In genomic region chr11:7578276-7578955, GRCh38 we compare ENCODE assay signal across 11 cellular contexts.
DNase-seq lines count a peak whose midpoint lies in the region; ATAC-seq, FAIRE-seq and TF ChIP-seq lines count a peak whose summit lies in the region.
"Had no signal": no experiment of that assay in that cellular context is flagged by ENCODE, and none has a peak within 500 bp of the region (broad histone marks: within the 10 kb centered on the region; RNA-seq: fewer than 3 reads in every experiment).

No MANE protein-coding gene starts in this region.

- H3K79me1 ChIP-seq in H1 (ENCODE audit: low read depth, low read length), result no peaks in the 10 kb centered on the region; the same call in 1 of the 2 replicates

- no peak overlapping the region for H3K14ac ChIP-seq in H1 (ENCODE audit: insufficient read length)

- H3K4me1 ChIP-seq in BE2C (peaks cover 20% of the 10 kb centered on the region), H1 (replicated peaks in 1 of 4; ENCODE audit: control insufficient read depth in 3 of 4, insufficient read depth in 4 of 4, low read length in 3 of 4) (peaks cover 23 to 42% (median 32%) of the 10 kb centered on the region in 4 experiments), osteoblast (ENCODE audit: insufficient read depth, low read length) (peaks cover 72% of the 10 kb centered on the region)

- H3K4me3 ChIP-seq in BE2C (ENCODE audit: low read depth, low read length) (peak overlapping the region; percentile 56), H1 (ENCODE audit: extremely low read depth in 1 of 4, insufficient read depth in 2 of 4, low read depth in 3 of 4, low read length in 4 of 4) (no peak overlapping the region), osteoblast (ENCODE audit: insufficient read depth, low read length) (peak overlapping the region; percentile 68)

- 85% methylated on average over 9 of the region's 9 CpGs; no CpG with 5 or more reads in 1 of the 2 experiments for WGBS in H1 (ENCODE audit: extremely low coverage in 1 of 2, insufficient coverage in 1 of 2, insufficient read length in 1 of 2, insufficient replicate concordance in 2 of 2, low coverage in 1 of 2, low lambda C conversion rate in 2 of 2, missing lambda C conversion rate in 1 of 2), 2 experiments

- H3K23me2 ChIP-seq in H1 (ENCODE audit: low read depth, low read length), result peaks cover 3% of the 10 kb centered on the region; the same call in 1 of the 2 replicates

- no peak for DNase-seq in BE2C
- peak; percentile 52 for DNase-seq in HT-29 (ENCODE audit: low spot score)
- no peak for DNase-seq in H1 (ENCODE audit: low read depth in 1 of 2, low spot score in 2 of 2)
- no peak for DNase-seq in osteoblast (ENCODE audit: insufficient read length, low spot score, missing footprints)
- DNase-seq in SIG-M5 (lab: John Stamatoyannopoulos, UW), result no peak
- no peak for DNase-seq in sciatic nerve (ENCODE audit: low spot score)
- DNase-seq in activated naive CD4-positive, alpha-beta T cell treated with Interleukin-2 at 50 U/mL for 16 hours, result no peak
- DNase-seq: left colon; NCI-H2227 treated with DMSO at 0.1 percent for 48 hours; stimulated activated naive B cell treated with anti-CD40 and anti-IgM and Interleukin-4, amounts not matched to agents 10 μg/mL and 1 μg/mL and 100 μg/mL, for 72 hours had no signal

- no peak overlapping the region for H3K9ac ChIP-seq in H1 (replicated peaks in 1 of 4; ENCODE audit: extremely low read depth in 1 of 4, low read depth in 3 of 4, low read length in 3 of 4)

- H2BK20ac ChIP-seq in H1 (ENCODE audit: low read length), result peak overlapping the region; percentile 76

- H4K91ac ChIP-seq in H1 (replicated peaks; ENCODE audit: insufficient read length, low read length), result peak overlapping the region; percentile 20

- H2BK15ac ChIP-seq in H1 (ENCODE audit: low read length), result no peak overlapping the region

- peak overlapping the region; percentile 67; the same call in 1 of the 2 replicates for H2BK5ac ChIP-seq in H1 (ENCODE audit: low read depth, low read length)

- FAIRE-seq in H1 (lab: Jason Lieb, UNC), result no peak

- peak overlapping the region; percentile 24 to 55; a peak in 2 of 4 replicates for H3K4me2 ChIP-seq in H1 (ENCODE audit: insufficient read depth in 1 of 2, low read depth in 2 of 2, low read length in 2 of 2)
- peak overlapping the region; percentile 81 for H3K4me2 ChIP-seq in osteoblast (ENCODE audit: insufficient read depth, low read length)

- no peak overlapping the region for H3K18ac ChIP-seq in H1 (ENCODE audit: extremely low read depth, low read length)

- 0 out of 2 replicates have a peak overlapping the region, but pooled peaks have one; percentile 92 for H2AK5ac ChIP-seq in H1 (ENCODE audit: low read depth, low read length)

- H3K27me3 ChIP-seq in BE2C, result no peaks in the 10 kb centered on the region
- H3K27me3 ChIP-seq in H1 (replicated peaks in 1 of 4; ENCODE audit: control insufficient read depth in 3 of 4, extremely low read depth in 1 of 4, insufficient read depth in 3 of 4, low read length in 3 of 4), result no peaks in the 10 kb centered on the region
- H3K27me3 ChIP-seq in osteoblast (ENCODE audit: insufficient read depth, low read length), result peaks cover 4% of the 10 kb centered on the region

- CTCF ChIA-PET in H1 (lab: Charles Lee; ENCODE audit: partially characterized antibody), result interaction anchor here (0.6 to 19.5 kb wide), 6 partner anchors 28 to 562 kb away, joined by 3 to 325 read pairs (median 4); no protein-coding TSS in a partner anchor

- H3K9me3 ChIP-seq in BE2C (no peaks in the 10 kb centered on the region), H1 (ENCODE audit: insufficient read depth in 2 of 2, low read depth in 1 of 2, low read length in 1 of 2) (no peaks in the 10 kb centered on the region), osteoblast (ENCODE audit: low read depth, low read length) (no peaks in the 10 kb centered on the region)

- no peaks in the 10 kb centered on the region for H4K20me1 ChIP-seq in H1 (replicated peaks in 1 of 2; ENCODE audit: control insufficient read depth in 1 of 2, insufficient read depth in 2 of 2, low read length in 2 of 2)
- H4K20me1 ChIP-seq in osteoblast (ENCODE audit: insufficient read depth, low read length), result no peaks in the 10 kb centered on the region

- H3K36me3 ChIP-seq in BE2C (no peaks in the 10 kb centered on the region), H1 (ENCODE audit: control insufficient read depth in 2 of 4, insufficient read depth in 4 of 4, low read length in 3 of 4) (no peaks in the 10 kb centered on the region), osteoblast (ENCODE audit: insufficient read depth, low read length) (no peaks in the 10 kb centered on the region)

- H3K4ac ChIP-seq in H1 (replicated peaks; ENCODE audit: insufficient read length, low read depth, low read length), result no peak overlapping the region

- H4K8ac ChIP-seq in H1 (ENCODE audit: extremely low read depth, insufficient read depth, low read length), result no peak overlapping the region

- POLR2A ChIA-PET in H1 (lab: Charles Lee; ENCODE audit: partially characterized antibody), result interaction anchor here (0.7 to 1.6 kb wide), 6 partner anchors 13 to 275 kb away, joined by 3 to 4 read pairs (median 3); no protein-coding TSS in a partner anchor

- H4K5ac ChIP-seq in H1 (ENCODE audit: insufficient read length, low read depth, low read length), result no peak overlapping the region

- no peak overlapping the region for H3K23ac ChIP-seq in H1 (ENCODE audit: insufficient read length)

- no peak for TF ChIP-seq EP300 in H1 (IDR thresholded peaks at IDR 0.05; ENCODE audit: borderline replicate concordance in 1 of 2, low read depth in 2 of 2, low read length in 2 of 2)

- no peak for TF ChIP-seq RAD21 in H1 (IDR thresholded peaks at IDR 0.05 in 1 of 2, conservative IDR thresholded peaks at IDR 0.05 in 1 of 2; ENCODE audit: low read depth in 2 of 2, low read length in 2 of 2)

- ATAC-seq in sciatic nerve (no peak), GM19351 (IDR thresholded peaks at IDR 0.05; ENCODE audit: unreplicated experiment) (no peak)

- H2BK120ac ChIP-seq in H1 (replicated peaks; ENCODE audit: low read depth, low read length), result no peak overlapping the region

- no peak overlapping the region for H2AFZ ChIP-seq in H1 (ENCODE audit: low read length)
- H2AFZ ChIP-seq in osteoblast (ENCODE audit: low read length), result peak overlapping the region; percentile 87

- no peaks in the 10 kb centered on the region for H3K79me2 ChIP-seq in H1 (ENCODE audit: control insufficient read depth in 1 of 2, insufficient read depth in 2 of 2, low read length in 2 of 2)
- no peaks in the 10 kb centered on the region for H3K79me2 ChIP-seq in osteoblast (ENCODE audit: insufficient read depth, low read length)

- no peak overlapping the region for H3K27ac ChIP-seq in H1 (ENCODE audit: low read depth, low read length)
- H3K27ac ChIP-seq in osteoblast (ENCODE audit: low read depth, low read length), result peak overlapping the region; percentile 75

- H3K56ac ChIP-seq in H1 (replicated peaks; ENCODE audit: insufficient read length, low read depth, low read length), result no peak overlapping the region

- intact Hi-C loops in sciatic nerve (cut with DNase I), result no loop called here

- H2BK12ac ChIP-seq in H1 (ENCODE audit: low read depth, low read length), result peak overlapping the region; percentile 62; the same call in 1 of the 2 replicates

- TF ChIP-seq CTCF in BE2C (IDR thresholded peaks at IDR 0.05; ENCODE audit: low read depth, low read length), result no peak
- no peak for TF ChIP-seq CTCF in H1 (IDR thresholded peaks at IDR 0.05; ENCODE audit: control extremely low read depth in 1 of 3, insufficient read depth in 1 of 3, low read depth in 1 of 3, low read length in 3 of 3)
- no peak for TF ChIP-seq CTCF in osteoblast (IDR thresholded peaks at IDR 0.05; ENCODE audit: extremely low read depth, low read depth, low read length)

- no peak for TF ChIP-seq POLR2A in H1 (IDR thresholded peaks at IDR 0.05; ENCODE audit: control extremely low read depth in 1 of 2, low read depth in 2 of 2, low read length in 2 of 2)

TF ChIP-seq in H1, 55 proteins besides CTCF, POLR2A, EP300 and RAD21:
- TF ChIP-seq SIRT6 (IDR thresholded peaks at IDR 0.05; ENCODE audit: low read length), result no peak
- TF ChIP-seq JUN (IDR thresholded peaks at IDR 0.05; ENCODE audit: low read depth, low read length), result no peak
- TF ChIP-seq KDM5A (IDR thresholded peaks at IDR 0.05; ENCODE audit: low read length), result no peak
- TF ChIP-seq TBP (IDR thresholded peaks at IDR 0.05; ENCODE audit: low read depth, low read length), result no peak
- no peak for TF ChIP-seq SP2 (IDR thresholded peaks at IDR 0.05; ENCODE audit: low read length)
- no peak for TF ChIP-seq YY1 (IDR thresholded peaks at IDR 0.05; ENCODE audit: low read depth, low read length)
- TF ChIP-seq MAX (IDR thresholded peaks at IDR 0.05), result no peak
- TF ChIP-seq CBX5 (IDR thresholded peaks at IDR 0.05; ENCODE audit: low read depth, low read length), result no peak
- no peak for TF ChIP-seq NANOG (IDR thresholded peaks at IDR 0.05; ENCODE audit: insufficient read depth, low read depth, low read length, poor library complexity, severe bottlenecking)
- no peak for TF ChIP-seq GTF2F1 (IDR thresholded peaks at IDR 0.05; ENCODE audit: borderline replicate concordance, low read depth, low read length)
- TF ChIP-seq CHD1 (IDR thresholded peaks at IDR 0.05; ENCODE audit: low read depth, low read length), result no peak
- TF ChIP-seq E2F6 (IDR thresholded peaks at IDR 0.05), result no peak
- TF ChIP-seq SRF (IDR thresholded peaks at IDR 0.05; ENCODE audit: low read depth, low read length), result no peak
- no peak for TF ChIP-seq ATF3 (IDR thresholded peaks at IDR 0.05; ENCODE audit: insufficient read depth, low read depth, low read length)

Comparison
In these comparisons a context has a peak if more than half of its experiments do, and no peak if none do; other contexts are left out.
1. H3K4me3 ChIP-seq: peak in BE2C (single experiment) and osteoblast (single experiment); none in H1 (0 of 4).